Comparison of ENCODE assay signal across 8 cellular contexts in genomic region chr17:35930211-35931065, GRCh38. TPM values are rescaled to one million over a fixed set of nuclear protein-coding genes. Genes with fewer than 3 reads are reported as not detected.
DNase-seq lines count a peak whose midpoint lies in the region; ATAC-seq, FAIRE-seq and TF ChIP-seq lines count a peak whose summit lies in the region.

Gene RDM1 (minus strand): TSS chr17:35930773. CDS start chr17:35930727, 46 bp downstream.

- CTCF ChIA-PET in A549 (lab: Yijun Ruan, JAX), result interaction anchor here (0.6 to 1.6 kb wide), 4 partner anchors 9 to 125 kb away, joined by 3 to 4 read pairs (median 3); no protein-coding TSS in a partner anchor

- ATAC-seq in A549, result peak; percentile 96 to 99
- peak; percentile 80 for ATAC-seq in GM18907 (IDR thresholded peaks at IDR 0.05; ENCODE audit: unreplicated experiment)

- POLR2A ChIA-PET in A549 (lab: Yijun Ruan, JAX), result no interaction called here

- H3K4me1 ChIP-seq in A549 (peaks cover 11% of the 10 kb centered on the region), HUES64 (ENCODE audit: insufficient read depth, low read length) (peaks cover 12% of the 10 kb centered on the region), NT2/D1 (ENCODE audit: insufficient read depth, insufficient read length) (no peaks in the 10 kb centered on the region)

- peak; percentile 71 for TF ChIP-seq POLR2A in A549 (IDR thresholded peaks at IDR 0.05; ENCODE audit: low read length)

- peak within 1 kb of the TSS; percentile 96 for H3K4me2 ChIP-seq in A549

- H3K27me3 ChIP-seq in HUES64 (ENCODE audit: insufficient read depth, low read length), result peaks cover 6% of the 10 kb centered on the region; the same call in 1 of the 2 replicates
- H3K27me3 ChIP-seq in NT2/D1 (ENCODE audit: insufficient read depth, insufficient read length), result no peaks in the 10 kb centered on the region

- no peaks in the 10 kb centered on the region for H3K9me3 ChIP-seq in A549
- H3K9me3 ChIP-seq in HUES64 (ENCODE audit: insufficient read depth, low read depth, low read length), result no peaks in the 10 kb centered on the region
- H3K9me3 ChIP-seq in NT2/D1 (ENCODE audit: insufficient read depth, low read length), result no peaks in the 10 kb centered on the region

- H3K4me3 ChIP-seq in A549 (peak within 1 kb of the TSS; percentile 62), HUES64 (ENCODE audit: low read length) (peak within 1 kb of the TSS; percentile 69), NT2/D1 (ENCODE audit: insufficient read length, low read depth) (peak within 1 kb of the TSS; percentile 58), epithelial cell of esophagus (ENCODE audit: low read length) (peak within 1 kb of the TSS; percentile 56)

- TF ChIP-seq CTCF in A549 (IDR thresholded peaks at IDR 0.05) (no peak), epithelial cell of esophagus (IDR thresholded peaks at IDR 0.05; ENCODE audit: insufficient read depth, low read depth, low read length, missing control alignments) (no peak)

- WGBS in A549 (ENCODE audit: missing lambda C conversion rate), result 7% methylated on average over 35 of the region's 35 CpGs
- WGBS in HUES64, result 6% methylated on average over 35 of the region's 35 CpGs

- TF ChIP-seq RAD21 in A549 (conservative IDR thresholded peaks at IDR 0.05 in 1 of 2, IDR thresholded peaks at IDR 0.05 in 1 of 2), result no peak

- DNase-seq in A549 (ENCODE audit: low read depth in 1 of 2, low spot score in 1 of 2) (peak; percentile 87 to 97), NT2/D1 (ENCODE audit: low read depth, low spot score) (peak; percentile 76), epithelial cell of esophagus (ENCODE audit: low read depth) (peak; percentile 68), myocyte (ENCODE audit: low read depth) (peak; percentile 40)
- peak; percentile 58 for DNase-seq in activated CD8-positive, alpha-beta memory T cell treated with anti-CD3 and anti-CD28 coated beads, Interleukin-2, amount 50 U/mL, for 24 hours (ENCODE audit: extremely low read depth)
- DNase-seq in stimulated activated CD8-positive, alpha-beta memory T cell treated with anti-CD3 and anti-CD28 coated beads, Interleukin-7, amount 100 ng/mL, for 24 hours (ENCODE audit: low read depth), result peak; percentile 69

- H3K36me3 ChIP-seq in HUES64 (ENCODE audit: insufficient read depth, low read length), result peaks cover under 1% of the 10 kb centered on the region; the same call in 1 of the 2 replicates
- no peaks in the 10 kb centered on the region for H3K36me3 ChIP-seq in NT2/D1 (ENCODE audit: insufficient read depth, insufficient read length, low read length)

- H3K9ac ChIP-seq in HUES64 (ENCODE audit: low read depth, low read length) (peak within 1 kb of the TSS; percentile 34), NT2/D1 (ENCODE audit: insufficient read length, low read depth) (peak within 1 kb of the TSS; percentile 79)

- no peak for TF ChIP-seq EP300 in A549 (IDR thresholded peaks at IDR 0.05)

- peak within 1 kb of the TSS; percentile 65 to 80 for H3K27ac ChIP-seq in A549
- H3K27ac ChIP-seq in HUES64 (ENCODE audit: low read depth, low read length), result peak within 1 kb of the TSS; percentile 25; the same call in 1 of the 2 replicates

- FAIRE-seq in A549 (lab: Jason Lieb, UNC), result no peak

TF ChIP-seq in A549, 52 proteins besides CTCF, POLR2A, EP300 and RAD21:
- TF ChIP-seq MYC (IDR thresholded peaks at IDR 0.05; ENCODE audit: borderline replicate concordance, low read length) (0 out of 2 replicates have a peak, but pooled peaks have one; percentile 28), BHLHE40 (IDR thresholded peaks at IDR 0.05; ENCODE audit: low read depth, low read length) (no peak), HES2 (IDR thresholded peaks at IDR 0.05) (no peak), MAFK (IDR thresholded peaks at IDR 0.05; ENCODE audit: partially characterized antibody) (no peak), JUN (IDR thresholded peaks at IDR 0.05) (peak in 1 of 2 experiments; percentile 65; a peak in 1 of 5 replicates), MAX (IDR thresholded peaks at IDR 0.05) (peak; percentile 94), MAZ (IDR thresholded peaks at IDR 0.05; ENCODE audit: borderline replicate concordance, low read depth, low read length) (no peak), TP53 (CRISPR knock-in tag; IDR thresholded peaks at IDR 0.05) (no peak), USF2 (IDR thresholded peaks at IDR 0.05) (no peak), CBX8 (IDR thresholded peaks at IDR 0.05) (no peak)
- TF ChIP-seq, protein P1, sequence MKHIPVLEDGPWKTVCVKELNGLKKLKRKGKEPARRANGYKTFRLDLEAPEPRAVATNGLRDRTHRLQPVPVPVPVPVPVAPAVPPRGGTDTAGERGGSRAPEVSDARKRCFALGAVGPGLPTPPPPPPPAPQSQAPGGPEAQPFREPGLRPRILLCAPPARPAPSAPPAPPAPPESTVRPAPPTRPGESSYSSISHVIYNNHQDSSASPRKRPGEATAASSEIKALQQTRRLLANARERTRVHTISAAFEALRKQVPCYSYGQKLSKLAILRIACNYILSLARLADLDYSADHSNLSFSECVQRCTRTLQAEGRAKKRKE (CRISPR knock-in tag; IDR thresholded peaks at IDR 0.05; ENCODE audit: low read depth), result no peak
- TF ChIP-seq, protein P2, sequence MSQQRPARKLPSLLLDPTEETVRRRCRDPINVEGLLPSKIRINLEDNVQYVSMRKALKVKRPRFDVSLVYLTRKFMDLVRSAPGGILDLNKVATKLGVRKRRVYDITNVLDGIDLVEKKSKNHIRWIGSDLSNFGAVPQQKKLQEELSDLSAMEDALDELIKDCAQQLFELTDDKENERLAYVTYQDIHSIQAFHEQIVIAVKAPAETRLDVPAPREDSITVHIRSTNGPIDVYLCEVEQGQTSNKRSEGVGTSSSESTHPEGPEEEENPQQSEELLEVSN (IDR thresholded peaks at IDR 0.05; ENCODE audit: borderline replicate concordance, low read depth), result peak; percentile 98

RNA-seq across cellular contexts. Expression of gene RDM1, which starts in this region (rescaled TPM):
- polyA plus RNA-seq in A549 (2011; rRNA removed) (3.9 and 4.6 TPM in 2 replicates), A549 (2017; fragmentation: RNase III; extraction: RNeasy Plus Mini Kit Qiagen cat#74134 plus additional on column Dnase treatment) (3.3 to 4.3 TPM (median 3.6 TPM) in 3 replicates)
- 2.6 and 3.0 TPM in 2 replicates for polyA plus RNA-seq in A549 (2012; cell fraction: cytosol; rRNA removed)
- 1.4 and 3.0 TPM in 2 replicates for polyA plus RNA-seq in A549 (2012; cell fraction: nucleus; rRNA removed)
- 2.9 and 3.0 TPM in 2 replicates for polyA minus RNA-seq in A549 (2011; rRNA and poly(A)+ RNA removed)
- polyA plus RNA-seq in HUES64 (2013, experiment 1 of 2), result 3.3 TPM
- 6.8 TPM for polyA plus RNA-seq in HUES64 (2013, experiment 2 of 2)
- total RNA-seq in myocyte, result not detected in 2 replicates
- not detected for polyA plus RNA-seq in myocyte (2012)

Comparison
In these comparisons a context has a peak if more than half of its experiments do, and no peak if none do; other contexts are left out.
1. Peak in every context shown above with its lines: DNase-seq, ATAC-seq, H3K4me3 ChIP-seq and H3K27ac ChIP-seq.
2. Peak in DNase-seq in myocyte; RNA of the gene not detected or under 1 TPM.
3. DNase-seq: peak in every context shown above with its lines; median percentile 92 in A549; 76 in NT2/D1; 69 in stimulated activated CD8-positive, alpha-beta memory T cell treated with anti-CD3 and anti-CD28 coated beads, Interleukin-7, amount 100 ng/mL, for 24 hours; 68 in epithelial cell of esophagus; 58 in activated CD8-positive, alpha-beta memory T cell treated with anti-CD3 and anti-CD28 coated beads, Interleukin-2, amount 50 U/mL, for 24 hours; 40 in myocyte.